8 cellular contexts compared by ENCODE assay signal in the genomic region with DNA sequence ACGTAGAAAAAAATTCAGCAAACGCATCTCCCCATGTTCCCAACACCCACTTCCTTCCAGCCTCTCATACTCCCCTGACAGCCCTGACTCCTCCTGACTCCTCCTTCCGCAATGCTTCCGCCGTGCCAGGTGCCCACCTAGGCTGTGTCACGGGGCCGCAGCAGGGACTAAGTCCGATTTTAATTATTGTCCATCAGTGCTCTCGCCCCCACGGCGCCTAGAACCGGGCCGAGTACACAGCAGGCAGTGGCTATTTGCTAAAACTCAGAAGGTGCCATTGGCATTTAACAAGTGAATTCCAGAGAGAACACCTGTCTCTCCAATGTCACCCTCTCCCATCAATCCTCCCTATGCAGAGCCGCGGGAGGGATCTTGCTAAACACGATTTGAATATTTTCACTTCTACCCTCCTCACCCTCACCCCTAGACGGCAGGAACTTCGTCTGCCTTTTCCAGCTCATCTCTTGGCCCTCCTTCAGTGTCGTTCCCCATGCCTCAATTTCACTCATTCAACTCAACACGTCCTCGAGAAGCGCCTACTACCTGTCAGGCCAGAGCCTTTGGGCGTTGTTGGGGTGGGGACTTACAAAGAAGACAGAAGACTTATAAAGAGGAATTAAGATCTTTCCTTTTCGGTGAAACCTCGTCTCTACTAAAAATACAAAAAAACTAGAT. TPM values are rescaled to one million over a fixed set of nuclear protein-coding genes. Genes with fewer than 3 reads are reported as not detected.
A peak's percentile ranks its signal among the peaks of the same experiment; 100 is the strongest.
DNase-seq lines count a peak whose midpoint lies in the region; TF ChIP-seq lines count a peak whose summit lies in the region.

No MANE protein-coding gene starts in this region.

- H3K4me1 ChIP-seq in GM23248 (ENCODE audit: insufficient read depth) (no peaks in the 10 kb centered on the region), MM.1S (ENCODE audit: low read length) (0 out of 2 replicates have a peak, but pooled peaks cover 7% of the 10 kb centered on the region)

- no peaks in the 10 kb centered on the region for H3K27me3 ChIP-seq in GM23248 (replicated peaks; ENCODE audit: insufficient read depth)
- no peaks in the 10 kb centered on the region for H3K27me3 ChIP-seq in MM.1S (replicated peaks; ENCODE audit: insufficient read depth, low read length)

- 0 to 1% methylated on average over 23 to 25 of the region's 25 CpGs for WGBS in GM23248 (ENCODE audit: low coverage in 1 of 2, low lambda C conversion rate in 2 of 2, missing lambda C conversion rate in 2 of 2), 2 experiments

- H3K79me2 ChIP-seq in GM23248 (ENCODE audit: insufficient read depth), result no peaks in the 10 kb centered on the region
- no peaks in the 10 kb centered on the region for H3K79me2 ChIP-seq in MM.1S (ENCODE audit: low read length)

- H2AFZ ChIP-seq in GM23248 (peak overlapping the region; percentile 99), MM.1S (ENCODE audit: low read length) (peak overlapping the region; percentile 97)

- H3K9me2 ChIP-seq in GM23248 (ENCODE audit: insufficient read depth) (no peaks in the 10 kb centered on the region), MM.1S (replicated peaks; ENCODE audit: insufficient read depth, low read length) (no peaks in the 10 kb centered on the region)

- H3K9ac ChIP-seq in GM23248 (peak overlapping the region; percentile 91), MM.1S (ENCODE audit: low read length) (peak overlapping the region; percentile 68)

- DNase-seq in DMS 273 (lab: John Stamatoyannopoulos, UW; ENCODE audit: unreplicated experiment) (peak; percentile 52), DMS 273 treated with DMSO at 0.1 percent for 48 hours (lab: John Stamatoyannopoulos, UW) (no peak), GM23248 (peak; percentile 47), MM.1S (peak; percentile 48), germinal center (ENCODE audit: low spot score) (peak; percentile 30), pons (ENCODE audit: low spot score) (peak; percentile 77), occipital lobe (lab: John Stamatoyannopoulos, UW) (no peak)
- peak; percentile 22 for DNase-seq in activated CD4-positive, alpha-beta T cell treated with anti-CD3 and anti-CD28 coated beads, Interleukin-2, amount 50 U/mL, for 1 hour

- H3F3A ChIP-seq in GM23248 (ENCODE audit: insufficient read depth) (peaks cover 20% of the 10 kb centered on the region), MM.1S (ENCODE audit: insufficient read depth, low read length) (peaks cover 41% of the 10 kb centered on the region)

- TF ChIP-seq CTCF in MM.1S (IDR thresholded peaks at IDR 0.05; ENCODE audit: low read length), result no peak

- H3K27ac ChIP-seq in GM23248, result peak overlapping the region; percentile 97
- peak overlapping the region; percentile 99 for H3K27ac ChIP-seq in MM.1S (ENCODE audit: low read length)

- peak overlapping the region; percentile 93 for H3K4me3 ChIP-seq in GM23248
- H3K4me3 ChIP-seq in MM.1S (ENCODE audit: low read length), result peak overlapping the region; percentile 95

- H3K9me3 ChIP-seq in GM23248 (ENCODE audit: low read depth), result no peaks in the 10 kb centered on the region
- no peaks in the 10 kb centered on the region for H3K9me3 ChIP-seq in MM.1S (replicated peaks; ENCODE audit: insufficient read depth, low read length)

- H3K4me2 ChIP-seq in GM23248 (ENCODE audit: unreplicated experiment) (peak overlapping the region; percentile 90), MM.1S (ENCODE audit: low read depth, low read length) (peak overlapping the region; percentile 97)

- H3K36me3 ChIP-seq in GM23248 (ENCODE audit: low read depth), result no peaks in the 10 kb centered on the region
- no peaks in the 10 kb centered on the region for H3K36me3 ChIP-seq in MM.1S (replicated peaks; ENCODE audit: insufficient read depth, low read length)

- in situ Hi-C loops in GM23248 (cut with MboI), result loop anchor here (25.0 kb wide), 1 partner anchor 413 kb away; no protein-coding TSS in a partner anchor

- H4K20me1 ChIP-seq in GM23248 (ENCODE audit: insufficient read depth) (no peaks in the 10 kb centered on the region), MM.1S (ENCODE audit: insufficient read depth, low read length) (no peaks in the 10 kb centered on the region)

RNA-seq across cellular contexts. Expression of gene SHF, which starts 11.5 kb away (rescaled TPM):
- total RNA-seq in GM23248 (2014; rRNA removed; shearing (Covaris generic)), result 0.25 and 0.32 TPM in 2 replicates
- 0.76 and 0.93 TPM in 2 replicates for polyA plus RNA-seq in GM23248 (2016; fragmentation: Nextera tagmentation; extraction: Ambion mirVana)
- 54.9 TPM for total RNA-seq in occipital lobe

RNA-seq across cellular contexts. Expression of gene SLC28A2, which starts 52.8 kb away (rescaled TPM):
- not detected in 2 replicates for total RNA-seq in GM23248 (2014; rRNA removed; shearing (Covaris generic))
- not detected in 2 replicates for polyA plus RNA-seq in GM23248 (2016; fragmentation: Nextera tagmentation; extraction: Ambion mirVana)
- total RNA-seq in occipital lobe, result not detected

Comparison
In these comparisons a context has a peak if more than half of its experiments do, and no peak if none do; other contexts are left out.
1. DNase-seq: peak in DMS 273 (single experiment), GM23248 (single experiment), MM.1S (single experiment), activated CD4-positive, alpha-beta T cell treated with anti-CD3 and anti-CD28 coated beads, Interleukin-2, amount 50 U/mL, for 1 hour (single experiment), germinal center (single experiment) and pons (single experiment); none in DMS 273 treated with DMSO at 0.1 percent for 48 hours (single experiment) and occipital lobe (single experiment).
2. RNA of gene SHF, which starts 11.5 kb away (total RNA-seq): 54.9 TPM in occipital lobe (single experiment); 0.25 to 0.32 TPM in GM23248; every median in the first group is over 10 times any median in the second.